11 cellular contexts compared by ENCODE assay signal in genomic region chr15:83199288-83199687, GRCh38. TPM values are rescaled to one million over a fixed set of nuclear protein-coding genes. Genes with fewer than 3 reads are reported as not detected.
DNase-seq lines count a peak whose midpoint lies in the region; ATAC-seq and TF ChIP-seq lines count a peak whose summit lies in the region.
"Had no signal": no experiment of that assay in that cellular context is flagged by ENCODE, and none has a peak within 500 bp of the region (broad histone marks: within the 10 kb centered on the region; RNA-seq: fewer than 3 reads in every experiment).

No MANE protein-coding gene starts in this region.

- no peaks in the 10 kb centered on the region for H3K9me3 ChIP-seq in CD8-positive, alpha-beta T cell (ENCODE audit: low read length)
- H3K9me3 ChIP-seq in left ventricle myocardium inferior (replicated peaks), result no peaks in the 10 kb centered on the region

- no peaks in the 10 kb centered on the region for H3K27me3 Mint-ChIP-seq in CD8-positive, alpha-beta T cell (ENCODE audit: low read depth)

- no peak for DNase-seq in CD8-positive, alpha-beta T cell
- no peak for DNase-seq in iPS-NIHi7 (ENCODE audit: extremely low spot score)
- no peak for DNase-seq in ureter (ENCODE audit: low spot score)
- DNase-seq in left ventricle myocardium inferior, result no peak
- no peak for DNase-seq in NK-92 treated with Interleukin-12 subunit alpha and Interleukin-12 subunit beta, amount 100 ng/mL, for 24 hours (lab: John Stamatoyannopoulos, UW)
- DNase-seq: activated CD4-positive, CD25-positive, alpha-beta regulatory T cell treated with anti-CD3 and anti-CD28 coated beads, Interleukin-2, amount 50 U/mL, for 72 hours; caudate nucleus had no signal

- no peaks in the 10 kb centered on the region for H3K9me3 Mint-ChIP-seq in CD8-positive, alpha-beta T cell

- H3K4me1 ChIP-seq in CD8-positive, alpha-beta T cell (ENCODE audit: insufficient read depth, low read length), result no peaks in the 10 kb centered on the region
- peaks cover 52% of the 10 kb centered on the region for H3K4me1 ChIP-seq in left ventricle myocardium inferior

- POLR2A ChIA-PET in CD8-positive, alpha-beta T cell (lab: Charles Lee), result interaction anchor here (1.0 kb wide), 1 partner anchor 10 kb away, joined by 3 read pairs; no protein-coding TSS in a partner anchor

- ATAC-seq in CD8-positive, alpha-beta T cell, result peak; percentile 20
- ATAC-seq in GM18907 (IDR thresholded peaks at IDR 0.05; ENCODE audit: unreplicated experiment), result peak; percentile 90
- peak; percentile 88 for ATAC-seq in HG02610 (IDR thresholded peaks at IDR 0.05; ENCODE audit: unreplicated experiment)
- ATAC-seq in HG03520 (IDR thresholded peaks at IDR 0.05; ENCODE audit: unreplicated experiment), result peak; percentile 80

- no peaks in the 10 kb centered on the region for H3K36me3 ChIP-seq in CD8-positive, alpha-beta T cell (ENCODE audit: insufficient read depth, low read length)
- no peaks in the 10 kb centered on the region for H3K36me3 ChIP-seq in left ventricle myocardium inferior

- H3K4me3 Mint-ChIP-seq in CD8-positive, alpha-beta T cell, result peak overlapping the region; percentile 8

- no peak for TF ChIP-seq CTCF in CD8-positive, alpha-beta T cell (IDR thresholded peaks at IDR 0.05)
- no peak for TF ChIP-seq CTCF in left ventricle myocardium inferior (IDR thresholded peaks at IDR 0.05; ENCODE audit: borderline replicate concordance)

- H3K27ac ChIP-seq in CD8-positive, alpha-beta T cell (ENCODE audit: low read depth, low read length), result no peak overlapping the region
- no peak overlapping the region for H3K27ac ChIP-seq in left ventricle myocardium inferior (replicated peaks)
- H3K27ac ChIP-seq: BLaER1 had no signal

- no peaks in the 10 kb centered on the region for H3K27me3 ChIP-seq in CD8-positive, alpha-beta T cell (ENCODE audit: insufficient read depth, low read length)
- no peaks in the 10 kb centered on the region for H3K27me3 ChIP-seq in left ventricle myocardium inferior (ENCODE audit: low read depth)
- H3K27me3 ChIP-seq: BLaER1 had no signal

- peaks cover 26% of the 10 kb centered on the region for H3K4me1 Mint-ChIP-seq in CD8-positive, alpha-beta T cell (ENCODE audit: low read depth)

- CTCF ChIA-PET in CD8-positive, alpha-beta T cell (lab: Charles Lee), result no interaction called here

- intact Hi-C loops in CD8-positive, alpha-beta T cell (cut with DNase I, micrococcal nuclease), result no loop called here
- intact Hi-C loops in left ventricle myocardium inferior (cut with micrococcal nuclease), result no loop called here

- H3K27ac Mint-ChIP-seq in CD8-positive, alpha-beta T cell, result no peak overlapping the region

- H3K4me3 ChIP-seq in CD8-positive, alpha-beta T cell (ENCODE audit: low read depth, low read length), result no peak overlapping the region
- no peak overlapping the region for H3K4me3 ChIP-seq in left ventricle myocardium inferior
- H3K4me3 ChIP-seq: BLaER1 had no signal

- no peaks in the 10 kb centered on the region for H3K36me3 Mint-ChIP-seq in CD8-positive, alpha-beta T cell

RNA-seq across cellular contexts. Expression of gene HDGFL3, which starts 8.3 kb away (rescaled TPM):
- 10 to 100 TPM; 12.7 to 15.5 TPM for total RNA-seq in CD8-positive, alpha-beta T cell
- total RNA-seq in ureter (68.7 TPM), left ventricle myocardium inferior (38.0 TPM)

Comparison
In these comparisons a context has a peak if more than half of its experiments do, and no peak if none do; other contexts are left out.
1. ATAC-seq: peak in every context shown above with its lines; median percentile 90 in GM18907; 88 in HG02610; 80 in HG03520; 20 in CD8-positive, alpha-beta T cell.